ENCODE assay signal across 1 cellular context in the genomic region with DNA sequence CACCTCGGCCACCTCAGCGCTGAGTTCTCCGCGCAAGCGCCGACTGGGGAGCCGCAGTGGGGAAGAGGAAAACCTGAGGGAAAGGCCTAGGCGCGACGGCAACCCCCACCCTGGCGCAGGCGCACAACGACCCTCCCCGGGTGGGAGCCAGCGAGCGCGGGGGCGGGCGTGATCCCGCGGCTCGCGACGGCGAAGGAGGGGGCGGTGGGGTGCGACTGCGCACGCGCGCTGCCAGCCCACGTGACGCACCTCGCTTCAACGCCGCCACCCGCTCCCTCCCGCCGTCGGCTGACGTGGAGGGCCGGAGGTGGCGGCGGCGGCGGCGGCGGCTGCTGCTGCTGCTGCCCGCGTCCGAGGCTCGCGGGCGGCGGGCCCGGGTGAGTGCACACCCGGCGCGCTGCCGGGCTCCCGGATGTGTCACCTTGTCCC.
TF ChIP-seq lines count a peak whose summit lies in the region.

A gene (minus strand): TSS at position 84 of the 429 bp plus-strand sequence. CDS start 556 bp downstream, outside the sequence.
A gene with protein sequence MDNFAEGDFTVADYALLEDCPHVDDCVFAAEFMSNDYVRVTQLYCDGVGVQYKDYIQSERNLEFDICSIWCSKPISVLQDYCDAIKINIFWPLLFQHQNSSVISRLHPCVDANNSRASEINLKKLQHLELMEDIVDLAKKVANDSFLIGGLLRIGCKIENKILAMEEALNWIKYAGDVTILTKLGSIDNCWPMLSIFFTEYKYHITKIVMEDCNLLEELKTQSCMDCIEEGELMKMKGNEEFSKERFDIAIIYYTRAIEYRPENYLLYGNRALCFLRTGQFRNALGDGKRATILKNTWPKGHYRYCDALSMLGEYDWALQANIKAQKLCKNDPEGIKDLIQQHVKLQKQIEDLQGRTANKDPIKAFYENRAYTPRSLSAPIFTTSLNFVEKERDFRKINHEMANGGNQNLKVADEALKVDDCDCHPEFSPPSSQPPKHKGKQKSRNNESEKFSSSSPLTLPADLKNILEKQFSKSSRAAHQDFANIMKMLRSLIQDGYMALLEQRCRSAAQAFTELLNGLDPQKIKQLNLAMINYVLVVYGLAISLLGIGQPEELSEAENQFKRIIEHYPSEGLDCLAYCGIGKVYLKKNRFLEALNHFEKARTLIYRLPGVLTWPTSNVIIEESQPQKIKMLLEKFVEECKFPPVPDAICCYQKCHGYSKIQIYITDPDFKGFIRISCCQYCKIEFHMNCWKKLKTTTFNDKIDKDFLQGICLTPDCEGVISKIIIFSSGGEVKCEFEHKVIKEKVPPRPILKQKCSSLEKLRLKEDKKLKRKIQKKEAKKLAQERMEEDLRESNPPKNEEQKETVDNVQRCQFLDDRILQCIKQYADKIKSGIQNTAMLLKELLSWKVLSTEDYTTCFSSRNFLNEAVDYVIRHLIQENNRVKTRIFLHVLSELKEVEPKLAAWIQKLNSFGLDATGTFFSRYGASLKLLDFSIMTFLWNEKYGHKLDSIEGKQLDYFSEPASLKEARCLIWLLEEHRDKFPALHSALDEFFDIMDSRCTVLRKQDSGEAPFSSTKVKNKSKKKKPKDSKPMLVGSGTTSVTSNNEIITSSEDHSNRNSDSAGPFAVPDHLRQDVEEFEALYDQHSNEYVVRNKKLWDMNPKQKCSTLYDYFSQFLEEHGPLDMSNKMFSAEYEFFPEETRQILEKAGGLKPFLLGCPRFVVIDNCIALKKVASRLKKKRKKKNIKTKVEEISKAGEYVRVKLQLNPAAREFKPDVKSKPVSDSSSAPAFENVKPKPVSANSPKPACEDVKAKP (N-terminal part only) (plus strand): TSS at position 267 of the 429 bp plus-strand sequence. CDS start 14,004 bp downstream, outside the sequence.

TF ChIP-seq in HepG2, 621 proteins besides CTCF, POLR2A, EP300 and RAD21 (continued from another document and continues in another):
- TF ChIP-seq, protein P1, sequence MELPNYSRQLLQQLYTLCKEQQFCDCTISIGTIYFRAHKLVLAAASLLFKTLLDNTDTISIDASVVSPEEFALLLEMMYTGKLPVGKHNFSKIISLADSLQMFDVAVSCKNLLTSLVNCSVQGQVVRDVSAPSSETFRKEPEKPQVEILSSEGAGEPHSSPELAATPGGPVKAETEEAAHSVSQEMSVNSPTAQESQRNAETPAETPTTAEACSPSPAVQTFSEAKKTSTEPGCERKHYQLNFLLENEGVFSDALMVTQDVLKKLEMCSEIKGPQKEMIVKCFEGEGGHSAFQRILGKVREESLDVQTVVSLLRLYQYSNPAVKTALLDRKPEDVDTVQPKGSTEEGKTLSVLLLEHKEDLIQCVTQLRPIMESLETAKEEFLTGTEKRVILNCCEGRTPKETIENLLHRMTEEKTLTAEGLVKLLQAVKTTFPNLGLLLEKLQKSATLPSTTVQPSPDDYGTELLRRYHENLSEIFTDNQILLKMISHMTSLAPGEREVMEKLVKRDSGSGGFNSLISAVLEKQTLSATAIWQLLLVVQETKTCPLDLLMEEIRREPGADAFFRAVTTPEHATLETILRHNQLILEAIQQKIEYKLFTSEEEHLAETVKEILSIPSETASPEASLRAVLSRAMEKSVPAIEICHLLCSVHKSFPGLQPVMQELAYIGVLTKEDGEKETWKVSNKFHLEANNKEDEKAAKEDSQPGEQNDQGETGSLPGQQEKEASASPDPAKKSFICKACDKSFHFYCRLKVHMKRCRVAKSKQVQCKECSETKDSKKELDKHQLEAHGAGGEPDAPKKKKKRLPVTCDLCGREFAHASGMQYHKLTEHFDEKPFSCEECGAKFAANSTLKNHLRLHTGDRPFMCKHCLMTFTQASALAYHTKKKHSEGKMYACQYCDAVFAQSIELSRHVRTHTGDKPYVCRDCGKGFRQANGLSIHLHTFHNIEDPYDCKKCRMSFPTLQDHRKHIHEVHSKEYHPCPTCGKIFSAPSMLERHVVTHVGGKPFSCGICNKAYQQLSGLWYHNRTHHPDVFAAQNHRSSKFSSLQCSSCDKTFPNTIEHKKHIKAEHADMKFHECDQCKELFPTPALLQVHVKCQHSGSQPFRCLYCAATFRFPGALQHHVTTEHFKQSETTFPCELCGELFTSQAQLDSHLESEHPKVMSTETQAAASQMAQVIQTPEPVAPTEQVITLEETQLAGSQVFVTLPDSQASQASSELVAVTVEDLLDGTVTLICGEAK (IDR thresholded peaks at IDR 0.05), result no peak
- TF ChIP-seq, protein P1 (CRISPR knock-in tag; IDR thresholded peaks at IDR 0.05), result peak; percentile 50; the same call in 1 of the 2 replicates
- TF ChIP-seq PHF21A (CRISPR knock-in tag; IDR thresholded peaks at IDR 0.05), result peak; percentile 63
- TF ChIP-seq ZNF558 (CRISPR knock-in tag; IDR thresholded peaks at IDR 0.05; ENCODE audit: borderline replicate concordance), result peak; percentile 79; the same call in 1 of the 2 replicates
- 0 out of 2 replicates have a peak, but pooled peaks have one; percentile 59 for TF ChIP-seq ZNF510 (CRISPR knock-in tag; IDR thresholded peaks at IDR 0.05; ENCODE audit: low read depth)
- TF ChIP-seq RORA (CRISPR knock-in tag; IDR thresholded peaks at IDR 0.05), result no peak
- TF ChIP-seq HOXA7 (CRISPR knock-in tag; IDR thresholded peaks at IDR 0.05), result no peak
- no peak for TF ChIP-seq NKX3-1 (CRISPR knock-in tag; IDR thresholded peaks at IDR 0.05)
- no peak for TF ChIP-seq ZNF30 (CRISPR knock-in tag; IDR thresholded peaks at IDR 0.05)
- TF ChIP-seq, protein P2, sequence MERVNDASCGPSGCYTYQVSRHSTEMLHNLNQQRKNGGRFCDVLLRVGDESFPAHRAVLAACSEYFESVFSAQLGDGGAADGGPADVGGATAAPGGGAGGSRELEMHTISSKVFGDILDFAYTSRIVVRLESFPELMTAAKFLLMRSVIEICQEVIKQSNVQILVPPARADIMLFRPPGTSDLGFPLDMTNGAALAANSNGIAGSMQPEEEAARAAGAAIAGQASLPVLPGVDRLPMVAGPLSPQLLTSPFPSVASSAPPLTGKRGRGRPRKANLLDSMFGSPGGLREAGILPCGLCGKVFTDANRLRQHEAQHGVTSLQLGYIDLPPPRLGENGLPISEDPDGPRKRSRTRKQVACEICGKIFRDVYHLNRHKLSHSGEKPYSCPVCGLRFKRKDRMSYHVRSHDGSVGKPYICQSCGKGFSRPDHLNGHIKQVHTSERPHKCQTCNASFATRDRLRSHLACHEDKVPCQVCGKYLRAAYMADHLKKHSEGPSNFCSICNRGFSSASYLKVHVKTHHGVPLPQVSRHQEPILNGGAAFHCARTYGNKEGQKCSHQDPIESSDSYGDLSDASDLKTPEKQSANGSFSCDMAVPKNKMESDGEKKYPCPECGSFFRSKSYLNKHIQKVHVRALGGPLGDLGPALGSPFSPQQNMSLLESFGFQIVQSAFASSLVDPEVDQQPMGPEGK (CRISPR knock-in tag; IDR thresholded peaks at IDR 0.05), result peak; percentile 88
- 0 out of 2 replicates have a peak, but pooled peaks have one; percentile 14 for TF ChIP-seq NR2C2 (CRISPR knock-in tag; IDR thresholded peaks at IDR 0.05; ENCODE audit: borderline replicate concordance)
- peak; percentile 68; the same call in 1 of the 2 replicates for TF ChIP-seq ZSCAN12 (CRISPR knock-in tag; IDR thresholded peaks at IDR 0.05)
- TF ChIP-seq, protein P3, sequence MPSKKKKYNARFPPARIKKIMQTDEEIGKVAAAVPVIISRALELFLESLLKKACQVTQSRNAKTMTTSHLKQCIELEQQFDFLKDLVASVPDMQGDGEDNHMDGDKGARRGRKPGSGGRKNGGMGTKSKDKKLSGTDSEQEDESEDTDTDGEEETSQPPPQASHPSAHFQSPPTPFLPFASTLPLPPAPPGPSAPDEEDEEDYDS (CRISPR knock-in tag; IDR thresholded peaks at IDR 0.05), result peak; percentile 61; the same call in 1 of the 2 replicates
- peak; percentile 94 for TF ChIP-seq ZMAT3 (CRISPR knock-in tag; conservative IDR thresholded peaks at IDR 0.05)
- TF ChIP-seq ZNF343 (CRISPR knock-in tag; IDR thresholded peaks at IDR 0.05), result peak; percentile 56; the same call in 1 of the 2 replicates
- TF ChIP-seq DNMT1 (CRISPR knock-in tag; IDR thresholded peaks at IDR 0.05), result no peak
- TF ChIP-seq ZFX (CRISPR knock-in tag; IDR thresholded peaks at IDR 0.05; ENCODE audit: low read depth), result peak; percentile 93
- TF ChIP-seq HNRNPLL (IDR thresholded peaks at IDR 0.05; ENCODE audit: low read depth, low read length, poor library complexity, severe bottlenecking), result peak; percentile 62
- TF ChIP-seq, protein P4, sequence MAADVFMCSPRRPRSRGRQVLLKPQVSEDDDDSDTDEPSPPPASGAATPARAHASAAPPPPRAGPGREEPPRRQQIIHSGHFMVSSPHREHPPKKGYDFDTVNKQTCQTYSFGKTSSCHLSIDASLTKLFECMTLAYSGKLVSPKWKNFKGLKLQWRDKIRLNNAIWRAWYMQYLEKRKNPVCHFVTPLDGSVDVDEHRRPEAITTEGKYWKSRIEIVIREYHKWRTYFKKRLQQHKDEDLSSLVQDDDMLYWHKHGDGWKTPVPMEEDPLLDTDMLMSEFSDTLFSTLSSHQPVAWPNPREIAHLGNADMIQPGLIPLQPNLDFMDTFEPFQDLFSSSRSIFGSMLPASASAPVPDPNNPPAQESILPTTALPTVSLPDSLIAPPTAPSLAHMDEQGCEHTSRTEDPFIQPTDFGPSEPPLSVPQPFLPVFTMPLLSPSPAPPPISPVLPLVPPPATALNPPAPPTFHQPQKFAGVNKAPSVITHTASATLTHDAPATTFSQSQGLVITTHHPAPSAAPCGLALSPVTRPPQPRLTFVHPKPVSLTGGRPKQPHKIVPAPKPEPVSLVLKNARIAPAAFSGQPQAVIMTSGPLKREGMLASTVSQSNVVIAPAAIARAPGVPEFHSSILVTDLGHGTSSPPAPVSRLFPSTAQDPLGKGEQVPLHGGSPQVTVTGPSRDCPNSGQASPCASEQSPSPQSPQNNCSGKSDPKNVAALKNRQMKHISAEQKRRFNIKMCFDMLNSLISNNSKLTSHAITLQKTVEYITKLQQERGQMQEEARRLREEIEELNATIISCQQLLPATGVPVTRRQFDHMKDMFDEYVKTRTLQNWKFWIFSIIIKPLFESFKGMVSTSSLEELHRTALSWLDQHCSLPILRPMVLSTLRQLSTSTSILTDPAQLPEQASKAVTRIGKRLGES (CRISPR knock-in tag; IDR thresholded peaks at IDR 0.05; ENCODE audit: borderline replicate concordance), result peak; percentile 66; the same call in 1 of the 2 replicates
- 0 out of 2 replicates have a peak, but pooled peaks have one; percentile 61 for TF ChIP-seq TMF1 (CRISPR knock-in tag; IDR thresholded peaks at IDR 0.05; ENCODE audit: low read depth)
- no peak for TF ChIP-seq ZNF296 (CRISPR knock-in tag; conservative IDR thresholded peaks at IDR 0.05)
- 0 out of 2 replicates have a peak, but pooled peaks have one; percentile 4 for TF ChIP-seq ONECUT2 (CRISPR knock-in tag; IDR thresholded peaks at IDR 0.05)
- peak; percentile 13; the same call in 1 of the 2 replicates for TF ChIP-seq ZNF34 (CRISPR knock-in tag; IDR thresholded peaks at IDR 0.05; ENCODE audit: borderline replicate concordance)
- no peak for TF ChIP-seq ATF7 (IDR thresholded peaks at IDR 0.05)
- TF ChIP-seq ATF7 (CRISPR knock-in tag; IDR thresholded peaks at IDR 0.05), result no peak
- no peak for TF ChIP-seq FOXM1 (CRISPR knock-in tag; IDR thresholded peaks at IDR 0.05)
- TF ChIP-seq KLF16 (CRISPR knock-in tag; IDR thresholded peaks at IDR 0.05), result 0 out of 4 replicates have a peak, but pooled peaks of 1 of the 2 experiments have one; percentile 2
- peak; percentile 84; the same call in 1 of the 2 replicates for TF ChIP-seq TOPORS (CRISPR knock-in tag; IDR thresholded peaks at IDR 0.05)
- TF ChIP-seq, protein P5, sequence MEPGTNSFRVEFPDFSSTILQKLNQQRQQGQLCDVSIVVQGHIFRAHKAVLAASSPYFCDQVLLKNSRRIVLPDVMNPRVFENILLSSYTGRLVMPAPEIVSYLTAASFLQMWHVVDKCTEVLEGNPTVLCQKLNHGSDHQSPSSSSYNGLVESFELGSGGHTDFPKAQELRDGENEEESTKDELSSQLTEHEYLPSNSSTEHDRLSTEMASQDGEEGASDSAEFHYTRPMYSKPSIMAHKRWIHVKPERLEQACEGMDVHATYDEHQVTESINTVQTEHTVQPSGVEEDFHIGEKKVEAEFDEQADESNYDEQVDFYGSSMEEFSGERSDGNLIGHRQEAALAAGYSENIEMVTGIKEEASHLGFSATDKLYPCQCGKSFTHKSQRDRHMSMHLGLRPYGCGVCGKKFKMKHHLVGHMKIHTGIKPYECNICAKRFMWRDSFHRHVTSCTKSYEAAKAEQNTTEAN (CRISPR knock-in tag; conservative IDR thresholded peaks at IDR 0.05), result peak; percentile 15; the same call in 1 of the 2 replicates
- no peak for TF ChIP-seq ZNF546 (CRISPR knock-in tag; conservative IDR thresholded peaks at IDR 0.05)
- no peak for TF ChIP-seq SSRP1 (CRISPR knock-in tag; IDR thresholded peaks at IDR 0.05)
- TF ChIP-seq GATA4 (IDR thresholded peaks at IDR 0.05; ENCODE audit: borderline replicate concordance, low read depth), result no peak
- TF ChIP-seq CEBPB (IDR thresholded peaks at IDR 0.05; ENCODE audit: borderline replicate concordance, low read depth, low read length), result no peak
- TF ChIP-seq, protein P6, sequence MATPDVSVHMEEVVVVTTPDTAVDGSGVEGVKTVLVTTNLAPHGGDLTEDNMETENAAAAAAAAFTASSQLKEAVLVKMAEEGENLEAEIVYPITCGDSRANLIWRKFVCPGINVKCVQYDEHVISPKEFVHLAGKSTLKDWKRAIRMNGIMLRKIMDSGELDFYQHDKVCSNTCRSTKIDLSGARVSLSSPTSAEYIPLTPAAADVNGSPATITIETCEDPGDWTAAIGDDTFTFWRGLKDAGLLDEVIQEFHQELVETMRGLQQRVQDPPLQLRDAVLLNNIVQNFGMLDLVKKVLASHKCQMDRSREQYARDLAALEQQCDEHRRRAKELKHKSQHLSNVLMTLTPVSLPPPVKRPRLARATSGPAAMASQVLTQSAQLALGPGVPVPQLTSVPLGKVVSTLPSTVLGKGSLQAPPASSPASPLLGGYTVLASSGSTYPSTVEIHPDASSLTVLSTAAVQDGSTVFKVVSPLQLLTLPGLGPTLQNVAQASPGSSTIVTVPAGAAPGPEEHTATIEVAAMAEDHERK (CRISPR knock-in tag; IDR thresholded peaks at IDR 0.05; ENCODE audit: low read depth), result no peak
- no peak for TF ChIP-seq TGIF2 (CRISPR knock-in tag; IDR thresholded peaks at IDR 0.05)
- no peak for TF ChIP-seq ZNF160 (CRISPR knock-in tag; IDR thresholded peaks at IDR 0.05)
